In the genomic region with DNA sequence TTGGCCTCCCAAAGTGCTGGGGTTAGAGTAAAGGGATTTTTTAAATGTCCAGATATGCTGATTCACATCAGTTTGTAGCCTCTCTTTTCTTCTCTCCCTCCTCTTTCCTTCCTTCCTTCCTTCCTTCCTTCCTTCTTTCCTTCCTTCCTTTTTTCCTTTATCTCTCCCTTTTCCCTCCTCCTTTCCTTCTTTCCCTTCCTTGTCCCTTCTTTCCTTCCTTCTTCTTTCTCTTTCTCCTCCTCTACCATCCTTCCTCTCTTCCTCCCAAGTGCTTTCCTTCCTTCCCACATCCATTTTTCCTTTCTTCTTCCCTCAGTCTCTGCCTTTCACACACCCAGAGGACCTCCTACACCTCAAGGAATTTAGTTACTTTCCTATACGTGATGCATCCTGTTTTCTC, we compare ENCODE assay signal across 3 cellular contexts.
A peak's percentile ranks its signal among the peaks of the same experiment; 100 is the strongest.
TF ChIP-seq lines count a peak whose summit lies in the region.

No MANE protein-coding gene starts in this region.

TF ChIP-seq in HepG2, 621 proteins besides CTCF, POLR2A, EP300 and RAD21 (continues in another document):
- TF ChIP-seq, protein P1, sequence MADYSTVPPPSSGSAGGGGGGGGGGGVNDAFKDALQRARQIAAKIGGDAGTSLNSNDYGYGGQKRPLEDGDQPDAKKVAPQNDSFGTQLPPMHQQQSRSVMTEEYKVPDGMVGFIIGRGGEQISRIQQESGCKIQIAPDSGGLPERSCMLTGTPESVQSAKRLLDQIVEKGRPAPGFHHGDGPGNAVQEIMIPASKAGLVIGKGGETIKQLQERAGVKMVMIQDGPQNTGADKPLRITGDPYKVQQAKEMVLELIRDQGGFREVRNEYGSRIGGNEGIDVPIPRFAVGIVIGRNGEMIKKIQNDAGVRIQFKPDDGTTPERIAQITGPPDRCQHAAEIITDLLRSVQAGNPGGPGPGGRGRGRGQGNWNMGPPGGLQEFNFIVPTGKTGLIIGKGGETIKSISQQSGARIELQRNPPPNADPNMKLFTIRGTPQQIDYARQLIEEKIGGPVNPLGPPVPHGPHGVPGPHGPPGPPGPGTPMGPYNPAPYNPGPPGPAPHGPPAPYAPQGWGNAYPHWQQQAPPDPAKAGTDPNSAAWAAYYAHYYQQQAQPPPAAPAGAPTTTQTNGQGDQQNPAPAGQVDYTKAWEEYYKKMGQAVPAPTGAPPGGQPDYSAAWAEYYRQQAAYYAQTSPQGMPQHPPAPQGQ (CRISPR knock-in tag; IDR thresholded peaks at IDR 0.05; ENCODE audit: borderline replicate concordance), result no peak
- TF ChIP-seq, protein P2, sequence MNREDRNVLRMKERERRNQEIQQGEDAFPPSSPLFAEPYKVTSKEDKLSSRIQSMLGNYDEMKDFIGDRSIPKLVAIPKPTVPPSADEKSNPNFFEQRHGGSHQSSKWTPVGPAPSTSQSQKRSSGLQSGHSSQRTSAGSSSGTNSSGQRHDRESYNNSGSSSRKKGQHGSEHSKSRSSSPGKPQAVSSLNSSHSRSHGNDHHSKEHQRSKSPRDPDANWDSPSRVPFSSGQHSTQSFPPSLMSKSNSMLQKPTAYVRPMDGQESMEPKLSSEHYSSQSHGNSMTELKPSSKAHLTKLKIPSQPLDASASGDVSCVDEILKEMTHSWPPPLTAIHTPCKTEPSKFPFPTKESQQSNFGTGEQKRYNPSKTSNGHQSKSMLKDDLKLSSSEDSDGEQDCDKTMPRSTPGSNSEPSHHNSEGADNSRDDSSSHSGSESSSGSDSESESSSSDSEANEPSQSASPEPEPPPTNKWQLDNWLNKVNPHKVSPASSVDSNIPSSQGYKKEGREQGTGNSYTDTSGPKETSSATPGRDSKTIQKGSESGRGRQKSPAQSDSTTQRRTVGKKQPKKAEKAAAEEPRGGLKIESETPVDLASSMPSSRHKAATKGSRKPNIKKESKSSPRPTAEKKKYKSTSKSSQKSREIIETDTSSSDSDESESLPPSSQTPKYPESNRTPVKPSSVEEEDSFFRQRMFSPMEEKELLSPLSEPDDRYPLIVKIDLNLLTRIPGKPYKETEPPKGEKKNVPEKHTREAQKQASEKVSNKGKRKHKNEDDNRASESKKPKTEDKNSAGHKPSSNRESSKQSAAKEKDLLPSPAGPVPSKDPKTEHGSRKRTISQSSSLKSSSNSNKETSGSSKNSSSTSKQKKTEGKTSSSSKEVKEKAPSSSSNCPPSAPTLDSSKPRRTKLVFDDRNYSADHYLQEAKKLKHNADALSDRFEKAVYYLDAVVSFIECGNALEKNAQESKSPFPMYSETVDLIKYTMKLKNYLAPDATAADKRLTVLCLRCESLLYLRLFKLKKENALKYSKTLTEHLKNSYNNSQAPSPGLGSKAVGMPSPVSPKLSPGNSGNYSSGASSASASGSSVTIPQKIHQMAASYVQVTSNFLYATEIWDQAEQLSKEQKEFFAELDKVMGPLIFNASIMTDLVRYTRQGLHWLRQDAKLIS (CRISPR knock-in tag; IDR thresholded peaks at IDR 0.05), result no peak
- TF ChIP-seq FOXP1 (IDR thresholded peaks at IDR 0.05) (peak; percentile 19; the same call in 1 of the 2 replicates), FOXP1 (CRISPR knock-in tag; IDR thresholded peaks at IDR 0.05) (no peak), PAX8 (CRISPR knock-in tag; IDR thresholded peaks at IDR 0.05; ENCODE audit: borderline replicate concordance) (no peak), SOX6 (IDR thresholded peaks at IDR 0.05) (0 out of 2 replicates have a peak, but pooled peaks have one; percentile 45), SOX6 (CRISPR knock-in tag; IDR thresholded peaks at IDR 0.05) (no peak), FOXM1 (CRISPR knock-in tag; IDR thresholded peaks at IDR 0.05) (no peak), IKZF1 (IDR thresholded peaks at IDR 0.05) (0 out of 2 replicates have a peak, but pooled peaks have one; percentile 53), PBX3 (CRISPR knock-in tag; IDR thresholded peaks at IDR 0.05; ENCODE audit: borderline replicate concordance) (no peak), ZBTB1 (CRISPR knock-in tag; IDR thresholded peaks at IDR 0.05; ENCODE audit: borderline replicate concordance) (no peak), RXRB (CRISPR knock-in tag; IDR thresholded peaks at IDR 0.05; ENCODE audit: borderline replicate concordance) (no peak)

TF ChIP-seq in HEK293, 187 proteins besides CTCF, POLR2A, EP300 and RAD21:
- TF ChIP-seq TSHZ1 (tag by site-specific recombination; IDR thresholded peaks at IDR 0.05; ENCODE audit: borderline replicate concordance) (no peak), ZNF366 (tag by site-specific recombination; conservative IDR thresholded peaks at IDR 0.05) (peak; percentile 59; the same call in 1 of the 2 replicates), ZNF18 (tag by site-specific recombination; IDR thresholded peaks at IDR 0.05) (no peak), ZNF514 (tag by site-specific recombination; IDR thresholded peaks at IDR 0.05) (no peak), EGR2 (tag by site-specific recombination; IDR thresholded peaks at IDR 0.05; ENCODE audit: low read depth) (no peak), ZNF791 (tag by site-specific recombination; IDR thresholded peaks at IDR 0.05) (no peak), ZNF148 (tag by site-specific recombination; IDR thresholded peaks at IDR 0.05; ENCODE audit: borderline replicate concordance) (no peak)

TF ChIP-seq in K562, 482 proteins besides CTCF, POLR2A, EP300 and RAD21:
- TF ChIP-seq EHMT2 (IDR thresholded peaks at IDR 0.05), result no peak
- peak; percentile 28; the same call in 1 of the 2 replicates for TF ChIP-seq ZBTB26 (CRISPR knock-in tag; IDR thresholded peaks at IDR 0.05)
- TF ChIP-seq ZNF512 (tag; IDR thresholded peaks at IDR 0.05), result peak; percentile 34; the same call in 1 of the 2 replicates
